In the genomic region with DNA sequence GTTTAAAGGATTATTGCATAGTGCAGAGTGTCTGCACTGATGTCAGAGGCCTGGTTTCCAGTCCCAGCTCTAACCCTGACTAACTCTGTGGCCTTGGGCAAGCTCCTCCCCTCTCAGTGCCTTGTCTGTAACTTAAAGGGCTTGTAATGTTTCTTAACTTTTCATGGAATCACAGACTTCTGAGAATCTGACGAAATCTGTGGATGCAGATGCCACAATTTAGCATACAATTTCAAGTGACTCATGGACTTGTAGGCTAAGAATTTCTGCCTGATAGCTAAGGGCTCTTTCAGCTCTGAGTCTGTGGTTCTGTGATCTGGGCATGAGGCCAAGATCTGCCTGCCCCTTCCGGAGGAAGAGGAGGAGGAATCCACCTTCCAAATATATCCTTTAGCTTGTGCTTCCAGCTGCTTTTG, we compare ENCODE assay signal across 8 cellular contexts.
DNase-seq lines count a peak whose midpoint lies in the region; ATAC-seq and TF ChIP-seq lines count a peak whose summit lies in the region.

No MANE protein-coding gene starts in this region.

- no peaks in the 10 kb centered on the region for H3K9me3 Mint-ChIP-seq in activated naive CD8-positive, alpha-beta T cell treated with anti-CD3 and anti-CD28 coated beads, Interleukin-2, amount 50 U/mL, for 24 hours
- H3K9me3 Mint-ChIP-seq in activated naive CD8-positive, alpha-beta T cell treated with anti-CD3 and anti-CD28 coated beads for 36 hours, result no peaks in the 10 kb centered on the region

- no peak overlapping the region for H3K27ac ChIP-seq in substantia nigra (ENCODE audit: low read depth, low read length, poor library complexity, severe bottlenecking)

- no peaks in the 10 kb centered on the region for H3K27me3 Mint-ChIP-seq in activated naive CD8-positive, alpha-beta T cell treated with anti-CD3 and anti-CD28 coated beads, Interleukin-2, amount 50 U/mL, for 24 hours
- no peaks in the 10 kb centered on the region for H3K27me3 Mint-ChIP-seq in activated naive CD8-positive, alpha-beta T cell treated with anti-CD3 and anti-CD28 coated beads for 36 hours

- H3K4me3 ChIP-seq in astrocyte of the spinal cord (ENCODE audit: low read depth, low read length), result no peak overlapping the region

- no peaks in the 10 kb centered on the region for H3K36me3 Mint-ChIP-seq in activated naive CD8-positive, alpha-beta T cell treated with anti-CD3 and anti-CD28 coated beads, Interleukin-2, amount 50 U/mL, for 24 hours (ENCODE audit: low read depth)
- no peaks in the 10 kb centered on the region for H3K36me3 Mint-ChIP-seq in activated naive CD8-positive, alpha-beta T cell treated with anti-CD3 and anti-CD28 coated beads for 36 hours

- no peak for TF ChIP-seq CTCF in astrocyte of the spinal cord (IDR thresholded peaks at IDR 0.05; ENCODE audit: low read depth, low read length)

- in situ Hi-C loops in astrocyte of the spinal cord (cut with HindIII; ENCODE audit: low sequenced_read_pairs), result no loop called here

- H3K4me1 Mint-ChIP-seq in activated naive CD8-positive, alpha-beta T cell treated with anti-CD3 and anti-CD28 coated beads, Interleukin-2, amount 50 U/mL, for 24 hours, result peaks cover 2% of the 10 kb centered on the region
- H3K4me1 Mint-ChIP-seq in activated naive CD8-positive, alpha-beta T cell treated with anti-CD3 and anti-CD28 coated beads for 36 hours, result peaks cover 2% of the 10 kb centered on the region

- peak; percentile 40 for ATAC-seq in activated naive CD8-positive, alpha-beta T cell treated with anti-CD3 and anti-CD28 coated beads, Interleukin-2, amount 50 U/mL, for 24 hours
- no peak for ATAC-seq in GM19452 (IDR thresholded peaks at IDR 0.05; ENCODE audit: unreplicated experiment)
- no peak for ATAC-seq in GM19455 (IDR thresholded peaks at IDR 0.05; ENCODE audit: unreplicated experiment)

- no peak for DNase-seq in activated naive CD8-positive, alpha-beta T cell treated with anti-CD3 and anti-CD28 coated beads, Interleukin-2, amount 50 U/mL, for 24 hours
- DNase-seq in activated naive CD8-positive, alpha-beta T cell treated with anti-CD3 and anti-CD28 coated beads for 36 hours, result no peak
- peak; percentile 96 for DNase-seq in astrocyte of the spinal cord (ENCODE audit: low read depth, low spot score)
- DNase-seq in islet precursor cell, result peak; percentile 64
- DNase-seq in substantia nigra (lab: John Stamatoyannopoulos, UW), result peak in 32 of 49 donors; percentile 0 to 47 (median 7)
- no peak for DNase-seq in NCI-H2196 (lab: John Stamatoyannopoulos, UW; ENCODE audit: unreplicated experiment)

- H3K4me3 Mint-ChIP-seq in activated naive CD8-positive, alpha-beta T cell treated with anti-CD3 and anti-CD28 coated beads, Interleukin-2, amount 50 U/mL, for 24 hours, result no peak overlapping the region
- H3K4me3 Mint-ChIP-seq in activated naive CD8-positive, alpha-beta T cell treated with anti-CD3 and anti-CD28 coated beads for 36 hours, result no peak overlapping the region

- no peak overlapping the region for H3K27ac Mint-ChIP-seq in activated naive CD8-positive, alpha-beta T cell treated with anti-CD3 and anti-CD28 coated beads, Interleukin-2, amount 50 U/mL, for 24 hours
- H3K27ac Mint-ChIP-seq in activated naive CD8-positive, alpha-beta T cell treated with anti-CD3 and anti-CD28 coated beads for 36 hours, result no peak overlapping the region

Comparison
In these comparisons a context has a peak if more than half of its experiments do, and no peak if none do; other contexts are left out.
1. DNase-seq: peak in astrocyte of the spinal cord (single experiment), islet precursor cell (single experiment) and substantia nigra (32 of 49); none in activated naive CD8-positive, alpha-beta T cell treated with anti-CD3 and anti-CD28 coated beads, Interleukin-2, amount 50 U/mL, for 24 hours (single experiment), activated naive CD8-positive, alpha-beta T cell treated with anti-CD3 and anti-CD28 coated beads for 36 hours (single experiment) and NCI-H2196 (single experiment).